ENCODE assay signal across 35 cellular contexts in the genomic region with DNA sequence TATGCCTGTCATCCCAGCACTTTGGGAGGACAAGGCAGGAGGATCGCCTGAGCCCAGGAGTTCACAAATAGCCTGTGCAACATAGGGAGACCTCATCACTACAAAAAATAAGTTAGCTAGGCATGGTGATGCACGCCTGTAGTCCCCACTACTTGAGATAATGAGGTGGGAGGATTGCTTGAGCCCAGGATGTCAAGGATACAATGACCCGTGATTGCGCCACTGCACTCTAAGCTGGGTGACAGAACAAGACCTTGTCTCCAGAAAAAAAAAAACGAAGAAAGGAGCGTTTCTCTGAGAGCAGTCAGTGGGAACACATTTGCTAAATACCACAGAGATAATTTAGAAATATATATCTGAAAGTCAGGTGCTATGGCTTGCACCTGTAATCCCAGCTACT. TPM values are rescaled to one million over a fixed set of nuclear protein-coding genes. Genes with fewer than 3 reads are reported as not detected.
"Had no signal": no experiment of that assay in that cellular context is flagged by ENCODE, and none has a peak within 500 bp of the region (broad histone marks: within the 10 kb centered on the region; RNA-seq: fewer than 3 reads in every experiment).

No MANE protein-coding gene starts in this region.

- H3K4me1 ChIP-seq: lower lobe of right lung, psoas muscle, right lobe of liver, tibial artery, upper lobe of right lung had no signal

- FAIRE-seq: islet of Langerhans, kidney, urothelium cell line had no signal

- H3K4me3 ChIP-seq: left lung, lower lobe of right lung, psoas muscle, right lobe of liver, smooth muscle cell, stomach, thoracic aorta, tibial artery, upper lobe of right lung had no signal

- H3K4me3 Mint-ChIP-seq: nephron; neural crest cell; stimulated activated naive B cell treated with anti-CD40 and anti-IgM and Interleukin-4, amounts not matched to agents 10 μg/mL and 1 μg/mL and 100 μg/mL, for 72 hours had no signal

- DNase-seq: hypothalamus; immature natural killer cell; kidney; left colon; left lung; lower lobe of right lung; mammary epithelial cell; mesenchymal stem cell; naive thymus-derived CD8-positive, alpha-beta T cell; occipital lobe; psoas muscle; right lobe of liver; stimulated activated CD4-positive, alpha-beta T cell treated with anti-CD3 and anti-CD28 coated beads, Interleukin-1b, Interleukin-23, amount 100 ng/mL, for 48 hours; stimulated activated CD4-positive, alpha-beta T cell treated with anti-CD3 and anti-CD28 coated beads, Interleukin-2, amount 100 ng/mL, for 48 hours; stimulated activated CD4-positive, alpha-beta T cell treated with anti-CD3 and anti-CD28 coated beads, Interleukin-4, amount 100 ng/mL, for 4 hours; stimulated activated CD8-positive, alpha-beta memory T cell treated with anti-CD3 and anti-CD28 coated beads, Interleukin-4, amount 100 ng/mL, for 48 hours; stimulated activated naive B cell treated with anti-CD40 and anti-IgM and Interleukin-4, amounts not matched to agents 10 μg/mL and 1 μg/mL and 100 μg/mL, for 72 hours; stimulated activated naive CD8-positive, alpha-beta T cell treated with anti-CD3 and anti-CD28 coated beads, Interleukin-15, Interleukin-2, amounts not matched to agents 100 U/mL and 50 U/mL, for 24 hours; stomach; tibial artery; trophoblast cell; upper lobe of right lung had no signal

- H3K9me3 Mint-ChIP-seq: immature natural killer cell; naive thymus-derived CD8-positive, alpha-beta T cell; nephron; neural crest cell; stimulated activated naive B cell treated with anti-CD40 and anti-IgM and Interleukin-4, amounts not matched to agents 10 μg/mL and 1 μg/mL and 100 μg/mL, for 72 hours had no signal

- H3K27ac ChIP-seq: left lung, lower lobe of right lung, parathyroid adenoma, psoas muscle, right lobe of liver, stomach, thoracic aorta, tibial artery, upper lobe of right lung had no signal

- H3K27me3 ChIP-seq: left lung, neutrophil, right lobe of liver, stomach, tibial artery, upper lobe of right lung had no signal

- H3K4me1 Mint-ChIP-seq: nephron, neural crest cell had no signal

- H3K27me3 Mint-ChIP-seq: naive thymus-derived CD8-positive, alpha-beta T cell; stimulated activated naive B cell treated with anti-CD40 and anti-IgM and Interleukin-4, amounts not matched to agents 10 μg/mL and 1 μg/mL and 100 μg/mL, for 72 hours had no signal

- ATAC-seq: left colon; left lung; lower lobe of right lung; naive thymus-derived CD8-positive, alpha-beta T cell; psoas muscle; right lobe of liver; stimulated activated naive B cell treated with anti-CD40 and anti-IgM and Interleukin-4, amounts not matched to agents 10 μg/mL and 1 μg/mL and 100 μg/mL, for 72 hours; stimulated activated naive CD8-positive, alpha-beta T cell treated with anti-CD3 and anti-CD28 coated beads, Interleukin-15, Interleukin-2, amounts not matched to agents 100 U/mL and 50 U/mL, for 24 hours; upper lobe of right lung had no signal

- H3K9me3 ChIP-seq: left lung, lower lobe of right lung, neutrophil, psoas muscle, right lobe of liver, stomach, thoracic aorta, tibial artery, upper lobe of right lung had no signal

- H3K27ac Mint-ChIP-seq: nephron; stimulated activated naive B cell treated with anti-CD40 and anti-IgM and Interleukin-4, amounts not matched to agents 10 μg/mL and 1 μg/mL and 100 μg/mL, for 72 hours had no signal

RNA-seq across cellular contexts. Expression of a gene that starts 39.4 kb away (rescaled TPM):
- total RNA-seq: left colon; left lung; lower lobe of right lung; mammary epithelial cell; mucosa of gallbladder; naive thymus-derived CD8-positive, alpha-beta T cell; neural crest cell; occipital lobe; osteocyte; posterior vena cava; psoas muscle; right lobe of liver; skeletal muscle tissue; smooth muscle cell; upper lobe of right lung had no signal
- polyA plus RNA-seq: immature natural killer cell; liver; mammary epithelial cell; naive thymus-derived CD8-positive, alpha-beta T cell; psoas muscle; smooth muscle cell had no signal
